26 cellular contexts compared by ENCODE assay signal in genomic region chr21:15054089-15054488, GRCh38. TPM values are rescaled to one million over a fixed set of nuclear protein-coding genes. Genes with fewer than 3 reads are reported as not detected.
DNase-seq lines count a peak whose midpoint lies in the region; ATAC-seq and TF ChIP-seq lines count a peak whose summit lies in the region.
"Had no signal": no experiment of that assay in that cellular context is flagged by ENCODE, and none has a peak within 500 bp of the region (broad histone marks: within the 10 kb centered on the region; RNA-seq: fewer than 3 reads in every experiment).

No MANE protein-coding gene starts in this region.

- H3K27ac ChIP-seq in VCaP = peak overlapping the region; percentile 81
- H3K27ac ChIP-seq: breast epithelium, pancreas, SJSA1, upper lobe of left lung had no signal

- TF ChIP-seq CTCF in activated CD8-positive, alpha-beta T cell treated with anti-CD3 and anti-CD28 coated beads for 36 hours (IDR thresholded peaks at IDR 0.05) = no peak
- TF ChIP-seq CTCF in VCaP (conservative IDR thresholded peaks at IDR 0.05) (no peak), neural crest cell (conservative IDR thresholded peaks at IDR 0.05) (no peak)

- H3K9me3 Mint-ChIP-seq in activated CD8-positive, alpha-beta T cell treated with anti-CD3 and anti-CD28 coated beads for 36 hours = no peaks in the 10 kb centered on the region
- H3K9me3 Mint-ChIP-seq in activated CD8-positive, alpha-beta T cell treated with anti-CD3 and anti-CD28 coated beads, Interleukin-2, amount 10 ng/mL, durations not matched to agents 7 days and 5 days (ENCODE audit: insufficient read depth) = no peaks in the 10 kb centered on the region
- H3K9me3 Mint-ChIP-seq in neural crest cell = no peaks in the 10 kb centered on the region
- H3K9me3 Mint-ChIP-seq: activated CD4-positive, alpha-beta T cell treated with anti-CD3 and anti-CD28 coated beads, Interleukin-2, amount 10 ng/mL, durations not matched to agents 24 days and 14 days; endodermal cell; natural killer cell; T-helper 1 cell treated with Interleukin-12 subunit alpha and Interleukin-12 subunit beta and Interleukin-4 antibody, amounts not matched to agents 30 μg/mL and 1 μg/mL, for 36 hours had no signal

- peaks cover 81% of the 10 kb centered on the region for H3K4me1 Mint-ChIP-seq in activated CD8-positive, alpha-beta T cell treated with anti-CD3 and anti-CD28 coated beads for 36 hours (ENCODE audit: low read depth)
- H3K4me1 Mint-ChIP-seq in activated CD8-positive, alpha-beta T cell treated with anti-CD3 and anti-CD28 coated beads, Interleukin-2, amount 10 ng/mL, durations not matched to agents 7 days and 5 days (ENCODE audit: low read depth) = peaks cover 78% of the 10 kb centered on the region
- peaks cover 81% of the 10 kb centered on the region for H3K4me1 Mint-ChIP-seq in neural crest cell

- CTCF ChIA-PET in activated CD8-positive, alpha-beta T cell treated with anti-CD3 and anti-CD28 coated beads for 36 hours (lab: Charles Lee) = interaction anchor here (1.4 kb wide), 1 partner anchor 10 kb away, joined by 4 read pairs; no protein-coding TSS in a partner anchor
- CTCF ChIA-PET in activated CD8-positive, alpha-beta T cell treated with anti-CD3 and anti-CD28 coated beads, Interleukin-2, amount 10 ng/mL, durations not matched to agents 7 days and 5 days (lab: Charles Lee) = no interaction called here

- POLR2A ChIA-PET in activated CD8-positive, alpha-beta T cell treated with anti-CD3 and anti-CD28 coated beads for 36 hours (lab: Charles Lee) = interaction anchor here (2.5 kb wide), 1 partner anchor 11 kb away, joined by 9 read pairs; the partner anchor contains the start of gene NRIP1
- POLR2A ChIA-PET in activated CD8-positive, alpha-beta T cell treated with anti-CD3 and anti-CD28 coated beads, Interleukin-2, amount 10 ng/mL, durations not matched to agents 7 days and 5 days (lab: Charles Lee) = interaction anchor here (4.2 kb wide), 1 partner anchor 11 kb away, joined by 28 read pairs; the partner anchor contains the start of gene NRIP1

- peak overlapping the region; percentile 24 for H3K4me3 Mint-ChIP-seq in activated CD8-positive, alpha-beta T cell treated with anti-CD3 and anti-CD28 coated beads for 36 hours
- no peak overlapping the region for H3K4me3 Mint-ChIP-seq in activated CD8-positive, alpha-beta T cell treated with anti-CD3 and anti-CD28 coated beads, Interleukin-2, amount 10 ng/mL, durations not matched to agents 7 days and 5 days
- H3K4me3 Mint-ChIP-seq in neural crest cell = peak overlapping the region; percentile 3
- H3K4me3 Mint-ChIP-seq: activated CD4-positive, alpha-beta T cell treated with anti-CD3 and anti-CD28 coated beads, Interleukin-2, amount 10 ng/mL, durations not matched to agents 24 days and 14 days; endodermal cell; natural killer cell; T-helper 1 cell treated with Interleukin-12 subunit alpha and Interleukin-12 subunit beta and Interleukin-4 antibody, amounts not matched to agents 30 μg/mL and 1 μg/mL, for 36 hours had no signal

- ATAC-seq in activated CD8-positive, alpha-beta T cell treated with anti-CD3 and anti-CD28 coated beads for 36 hours = no peak
- ATAC-seq in activated CD8-positive, alpha-beta T cell treated with anti-CD3 and anti-CD28 coated beads, Interleukin-2, amount 10 ng/mL, durations not matched to agents 7 days and 5 days = no peak
- no peak for ATAC-seq in HG03039 (IDR thresholded peaks at IDR 0.05; ENCODE audit: unreplicated experiment)
- ATAC-seq: natural killer cell, Panc1, pancreas had no signal

- intact Hi-C loops in activated CD8-positive, alpha-beta T cell treated with anti-CD3 and anti-CD28 coated beads for 36 hours (cut with micrococcal nuclease) = loop anchor here (5.0 to 10.0 kb wide), 2 partner anchors 52 to 189 kb away; no protein-coding TSS in a partner anchor

- H3K36me3 Mint-ChIP-seq in activated CD8-positive, alpha-beta T cell treated with anti-CD3 and anti-CD28 coated beads for 36 hours (ENCODE audit: low read depth) = no peaks in the 10 kb centered on the region
- no peaks in the 10 kb centered on the region for H3K36me3 Mint-ChIP-seq in activated CD8-positive, alpha-beta T cell treated with anti-CD3 and anti-CD28 coated beads, Interleukin-2, amount 10 ng/mL, durations not matched to agents 7 days and 5 days (ENCODE audit: low read depth)
- H3K36me3 Mint-ChIP-seq in neural crest cell (ENCODE audit: low read depth) = no peaks in the 10 kb centered on the region
- H3K36me3 Mint-ChIP-seq: natural killer cell had no signal

- no peak overlapping the region for H3K27ac Mint-ChIP-seq in activated CD8-positive, alpha-beta T cell treated with anti-CD3 and anti-CD28 coated beads for 36 hours
- no peak overlapping the region for H3K27ac Mint-ChIP-seq in activated CD8-positive, alpha-beta T cell treated with anti-CD3 and anti-CD28 coated beads, Interleukin-2, amount 10 ng/mL, durations not matched to agents 7 days and 5 days
- H3K27ac Mint-ChIP-seq in neural crest cell (ENCODE audit: unreplicated experiment) = no peak overlapping the region
- H3K27ac Mint-ChIP-seq: activated CD4-positive, alpha-beta T cell treated with anti-CD3 and anti-CD28 coated beads, Interleukin-2, amount 10 ng/mL, durations not matched to agents 24 days and 14 days; endodermal cell; natural killer cell; T-helper 1 cell treated with Interleukin-12 subunit alpha and Interleukin-12 subunit beta and Interleukin-4 antibody, amounts not matched to agents 30 μg/mL and 1 μg/mL, for 36 hours had no signal

- no peaks in the 10 kb centered on the region for H3K27me3 Mint-ChIP-seq in activated CD8-positive, alpha-beta T cell treated with anti-CD3 and anti-CD28 coated beads for 36 hours
- no peaks in the 10 kb centered on the region for H3K27me3 Mint-ChIP-seq in activated CD8-positive, alpha-beta T cell treated with anti-CD3 and anti-CD28 coated beads, Interleukin-2, amount 10 ng/mL, durations not matched to agents 7 days and 5 days (ENCODE audit: low read depth)
- no peaks in the 10 kb centered on the region for H3K27me3 Mint-ChIP-seq in neural crest cell (ENCODE audit: low read depth)
- H3K27me3 Mint-ChIP-seq: activated CD4-positive, alpha-beta T cell treated with anti-CD3 and anti-CD28 coated beads, Interleukin-2, amount 10 ng/mL, durations not matched to agents 24 days and 14 days had no signal

- peak; percentile 41 for DNase-seq in activated CD8-positive, alpha-beta T cell treated with anti-CD3 and anti-CD28 coated beads for 36 hours
- DNase-seq in activated CD8-positive, alpha-beta T cell treated with anti-CD3 and anti-CD28 coated beads, Interleukin-2, amount 10 ng/mL, durations not matched to agents 7 days and 5 days = no peak
- DNase-seq in GF-D8 (lab: John Stamatoyannopoulos, UW) (peak; percentile 39), neural crest cell (ENCODE audit: low read depth, low spot score) (no peak), H4 (ENCODE audit: low spot score) (no peak)
- no peak for DNase-seq in stimulated activated CD4-positive, alpha-beta T cell treated with anti-CD3 and anti-CD28 coated beads, Interleukin-4, amount 100 ng/mL, for 4 hours
- DNase-seq: ACHN; activated CD4-positive, alpha-beta T cell treated with anti-CD3 and anti-CD28 coated beads, Interleukin-2, amount 10 ng/mL, durations not matched to agents 24 days and 14 days; activated effector memory CD4-positive, alpha-beta T cell treated with Interleukin-2 at 50 U/mL for 16 hours; amniotic stem cell; endodermal cell; GDM1; Karpas-422; kidney glomerular epithelial cell; natural killer cell; NCI-H187; NCI-H526 treated with DMSO at 0.1 percent for 48 hours; pancreas; stimulated activated CD4-positive, alpha-beta T cell treated with anti-CD3 and anti-CD28 coated beads, Interleukin-12 subunit alpha, Interleukin-12 subunit beta, amount 100 ng/mL, for 4 hours; upper lobe of left lung had no signal

RNA-seq across cellular contexts. Expression of gene NRIP1, which starts 10.7 kb away (rescaled TPM):
- 10 to 100 TPM; 12.4 to 12.8 TPM for total RNA-seq in activated CD8-positive, alpha-beta T cell treated with anti-CD3 and anti-CD28 coated beads for 36 hours
- total RNA-seq in activated CD8-positive, alpha-beta T cell treated with anti-CD3 and anti-CD28 coated beads, Interleukin-2, amount 10 ng/mL, durations not matched to agents 7 days and 5 days = 10 to 100 TPM; 18.9 to 20.1 TPM
- 72.0 and 73.8 TPM in 2 replicates for total RNA-seq in neural crest cell
- total RNA-seq in H4 (2014; rRNA removed; shearing (Covaris generic)) = 12.6 and 17.3 TPM in 2 replicates

Comparison
In these comparisons a context has a peak if more than half of its experiments do, and no peak if none do; other contexts are left out.
1. DNase-seq: peak in activated CD8-positive, alpha-beta T cell treated with anti-CD3 and anti-CD28 coated beads for 36 hours (single experiment) and GF-D8 (single experiment); none in activated CD8-positive, alpha-beta T cell treated with anti-CD3 and anti-CD28 coated beads, Interleukin-2, amount 10 ng/mL, durations not matched to agents 7 days and 5 days (single experiment), neural crest cell (single experiment), H4 (single experiment) and stimulated activated CD4-positive, alpha-beta T cell treated with anti-CD3 and anti-CD28 coated beads, Interleukin-4, amount 100 ng/mL, for 4 hours (0 of 2).